In genomic region chr10:32985781-32986350, GRCh38 we compare ENCODE assay signal across 9 cellular contexts. TPM values are rescaled to one million over a fixed set of nuclear protein-coding genes. Genes with fewer than 3 reads are reported as not detected.
DNase-seq lines count a peak whose midpoint lies in the region; ATAC-seq and TF ChIP-seq lines count a peak whose summit lies in the region.
"Had no signal": no experiment of that assay in that cellular context is flagged by ENCODE, and none has a peak within 500 bp of the region (broad histone marks: within the 10 kb centered on the region; RNA-seq: fewer than 3 reads in every experiment).

No MANE protein-coding gene starts in this region.

- H3K36me3 Mint-ChIP-seq in mesothelial cell of epicardium: no peaks in the 10 kb centered on the region
- H3K36me3 Mint-ChIP-seq: activated naive CD8-positive, alpha-beta T cell had no signal

- H3K36me3 ChIP-seq in smooth muscle cell (ENCODE audit: low read depth): no peaks in the 10 kb centered on the region
- no peaks in the 10 kb centered on the region for H3K36me3 ChIP-seq in transverse colon

- H3K4me1 ChIP-seq in smooth muscle cell (ENCODE audit: low read depth) (peaks cover 35% of the 10 kb centered on the region), transverse colon (peaks cover 15 to 30% (median 21%) of the 10 kb centered on the region in 4 donors)

- peaks cover 18% of the 10 kb centered on the region for H3K4me1 Mint-ChIP-seq in mesothelial cell of epicardium

- no peak overlapping the region for H3K27ac Mint-ChIP-seq in mesothelial cell of epicardium
- H3K27ac Mint-ChIP-seq: activated naive CD8-positive, alpha-beta T cell had no signal

- H3K4me2 ChIP-seq in smooth muscle cell: peak overlapping the region; percentile 53

- peaks cover 32% of the 10 kb centered on the region for H3F3A ChIP-seq in smooth muscle cell (ENCODE audit: low read depth)

- H3K79me2 ChIP-seq in smooth muscle cell (ENCODE audit: low read depth): no peaks in the 10 kb centered on the region

- no peaks in the 10 kb centered on the region for H4K20me1 ChIP-seq in smooth muscle cell (ENCODE audit: low read depth)

- no peak overlapping the region for H3K4me3 Mint-ChIP-seq in mesothelial cell of epicardium
- H3K4me3 Mint-ChIP-seq: activated naive CD8-positive, alpha-beta T cell had no signal

- peak; percentile 39 for ATAC-seq in HG02885 (IDR thresholded peaks at IDR 0.05; ENCODE audit: poor library complexity, unreplicated experiment)

- no peak for TF ChIP-seq CTCF in fibroblast of pulmonary artery (IDR thresholded peaks at IDR 0.05; ENCODE audit: low read length, missing control alignments)
- TF ChIP-seq CTCF in smooth muscle cell (IDR thresholded peaks at IDR 0.05; ENCODE audit: borderline replicate concordance, insufficient read depth, poor library complexity, severe bottlenecking): no peak
- no peak for TF ChIP-seq CTCF in mesothelial cell of epicardium (IDR thresholded peaks at IDR 0.05; ENCODE audit: unreplicated experiment)
- no peak for TF ChIP-seq CTCF in transverse colon (IDR thresholded peaks at IDR 0.05)

- H2AFZ ChIP-seq in smooth muscle cell (ENCODE audit: low read depth): no peak overlapping the region

- H3K9ac ChIP-seq in smooth muscle cell (ENCODE audit: low read depth): peak overlapping the region; percentile 16

- intact Hi-C loops in transverse colon (cut with DNase I; ENCODE audit: low total_unique reads): no loop called here

- TF ChIP-seq EP300 in transverse colon (IDR thresholded peaks at IDR 0.05; ENCODE audit: low read depth): no peak

- WGBS in smooth muscle cell (ENCODE audit: low lambda C conversion rate): 53% methylated on average over 4 of the region's 4 CpGs
- WGBS in transverse colon (ENCODE audit: low coverage in 1 of 2), 2 donors: 48 to 50% methylated on average over 3 to 4 of the region's 4 CpGs

- peak overlapping the region; percentile 100 for H3K27ac ChIP-seq in smooth muscle cell (ENCODE audit: low read depth)
- H3K27ac ChIP-seq in transverse colon: no peak overlapping the region

- DNase-seq in RPMI7951 (ENCODE audit: low read depth): peak; percentile 86
- peak; percentile 97 for DNase-seq in fibroblast of pulmonary artery (ENCODE audit: low read depth)
- no peak for DNase-seq in smooth muscle cell (lab: John Stamatoyannopoulos, UW; ENCODE audit: unreplicated experiment)
- no peak for DNase-seq in mesothelial cell of epicardium (ENCODE audit: low spot score in 2 of 2, unreplicated experiment in 2 of 2)
- no peak for DNase-seq in cerebellar nuclear complex (lab: John Stamatoyannopoulos, UW)
- DNase-seq in transverse colon: no peak
- DNase-seq: NCI-H510A treated with DMSO at 0.1 percent for 48 hours had no signal

- peaks cover 7% of the 10 kb centered on the region for H3K9me3 Mint-ChIP-seq in mesothelial cell of epicardium

- no peaks in the 10 kb centered on the region for H3K9me3 ChIP-seq in smooth muscle cell (replicated peaks; ENCODE audit: low read depth)
- no peaks in the 10 kb centered on the region for H3K9me3 ChIP-seq in transverse colon

- in situ Hi-C loops in transverse colon (cut with MboI; ENCODE audit: low pct_ligation_motif_present in 1 of 4, low pct_unique_long_range_greater_than_20kb in 1 of 4, low sequenced_read_pairs in 3 of 4): no loop called here

- H3K27me3 Mint-ChIP-seq in mesothelial cell of epicardium (ENCODE audit: low read depth): no peaks in the 10 kb centered on the region
- H3K27me3 Mint-ChIP-seq: activated naive CD8-positive, alpha-beta T cell had no signal

- H3K4me3 ChIP-seq in fibroblast of pulmonary artery (replicated peaks; ENCODE audit: low read depth, low read length): no peak overlapping the region
- H3K4me3 ChIP-seq in smooth muscle cell: no peak overlapping the region
- no peak overlapping the region for H3K4me3 ChIP-seq in transverse colon

- no peak for TF ChIP-seq POLR2A in transverse colon (IDR thresholded peaks at IDR 0.05)

- H3K27me3 ChIP-seq in smooth muscle cell (ENCODE audit: low read depth) (no peaks in the 10 kb centered on the region), transverse colon (no peaks in the 10 kb centered on the region)

RNA-seq across cellular contexts. Expression of gene ITGB1, which starts 27.8 kb away (rescaled TPM):
- total RNA-seq in RPMI7951 (2014; rRNA removed; shearing (Covaris generic)): 1,963 and 2,059 TPM in 2 replicates
- total RNA-seq in smooth muscle cell (2,267 and 2,867 TPM in 2 replicates), mesothelial cell of epicardium (294 to 307 TPM (median 307 TPM) in 3 replicates), transverse colon (100 to 1,000 TPM; 135 to 362 (median 252) TPM)
- 674 and 859 TPM in 2 replicates for polyA plus RNA-seq in smooth muscle cell

Comparison
In these comparisons a context has a peak if more than half of its experiments do, and no peak if none do; other contexts are left out.
1. DNase-seq: peak in RPMI7951 (single experiment) and fibroblast of pulmonary artery (single experiment); none in smooth muscle cell (single experiment), mesothelial cell of epicardium (0 of 2), cerebellar nuclear complex (0 of 2) and transverse colon (single experiment).